8 cellular contexts compared by ENCODE assay signal in genomic region chr12:28190321-28191017, GRCh38. TPM values are rescaled to one million over a fixed set of nuclear protein-coding genes. Genes with fewer than 3 reads are reported as not detected.
DNase-seq lines count a peak whose midpoint lies in the region; ATAC-seq and TF ChIP-seq lines count a peak whose summit lies in the region.

Gene CCDC91 (plus strand): TSS chr12:28190456. CDS start chr12:28257216, 66,760 bp downstream.

- in situ Hi-C loops in GM18951 (cut with MboI; ENCODE audit: low sequenced_read_pairs, unreplicated experiment) = no loop called here

- peak; percentile 75 for TF ChIP-seq POLR2A in GM18951 (IDR thresholded peaks at IDR 0.05; ENCODE audit: extremely low read depth, insufficient read depth, insufficient read length)

- DNase-seq in AG08395 (ENCODE audit: low spot score) (peak; percentile 81), NCI-H460 (ENCODE audit: extremely low read depth, low read depth) (peak; percentile 60), cerebellum (ENCODE audit: low spot score) (peak; percentile 75), kidney glomerular epithelial cell (lab: John Stamatoyannopoulos, UW) (peak; percentile 81)
- DNase-seq in activated CD4-positive, alpha-beta T cell treated with anti-CD3 and anti-CD28 coated beads for 1 hour = peak; percentile 80
- peak; percentile 57 to 81 (median 69) for DNase-seq in stimulated activated CD4-positive, alpha-beta T cell treated with anti-CD3 and anti-CD28 coated beads, Interleukin-1b, Interleukin-23, amount 100 ng/mL, for 24 hours (ENCODE audit: low read depth in 4 of 4, low spot score in 1 of 4)

- peak; percentile 92 for ATAC-seq in HG03175 (IDR thresholded peaks at IDR 0.05; ENCODE audit: unreplicated experiment)

RNA-seq across cellular contexts. Expression of gene CCDC91, which starts in this region (rescaled TPM):
- total RNA-seq in NCI-H460 (2014; rRNA removed; shearing (Covaris generic)) = 15.5 and 20.2 TPM in 2 replicates
- polyA plus RNA-seq in NCI-H460 (2014; cell fraction: nucleus; rRNA removed) = 4.5 and 5.7 TPM in 2 replicates
- total RNA-seq in cerebellum = 55.1 TPM

Comparison
In these comparisons a context has a peak if more than half of its experiments do, and no peak if none do; other contexts are left out.
1. Peak in every context shown above with its lines: DNase-seq and ATAC-seq.